ENCODE assay signal across 8 cellular contexts in genomic region chr1:2411801-2412394, GRCh38. TPM values are rescaled to one million over a fixed set of nuclear protein-coding genes. Genes with fewer than 3 reads are reported as not detected.
DNase-seq lines count a peak whose midpoint lies in the region; ATAC-seq and TF ChIP-seq lines count a peak whose summit lies in the region.

No MANE protein-coding gene starts in this region.

- H3K18ac ChIP-seq in trophoblast cell (ENCODE audit: low read length) = peak overlapping the region; percentile 85

- H3K9me3 ChIP-seq in SU-DHL-6 (ENCODE audit: insufficient read depth, low read length) (no peaks in the 10 kb centered on the region), esophagus squamous epithelium (no peaks in the 10 kb centered on the region), trophoblast cell (ENCODE audit: insufficient read depth, low read depth, low read length) (no peaks in the 10 kb centered on the region)

- peak overlapping the region; percentile 91 for H3K14ac ChIP-seq in trophoblast cell (ENCODE audit: low read length)

- peak overlapping the region; percentile 16 for H2BK12ac ChIP-seq in trophoblast cell (ENCODE audit: low read length)

- H3K9me2 ChIP-seq in SU-DHL-6 (replicated peaks; ENCODE audit: insufficient read depth, low read length) = no peaks in the 10 kb centered on the region

- peak overlapping the region; percentile 70 for H2BK120ac ChIP-seq in trophoblast cell (ENCODE audit: insufficient read depth, low read length, poor library complexity)

- H3K9ac ChIP-seq in SU-DHL-6 (ENCODE audit: low read length) (peak overlapping the region; percentile 79), trophoblast cell (ENCODE audit: low read length) (peak overlapping the region; percentile 89)

- DNase-seq in esophagus squamous epithelium (lab: John Stamatoyannopoulos, UW) (no peak), trophoblast cell (peak in 1 of 2 donors; percentile 14), germinal center (ENCODE audit: low spot score) (no peak), GM20000 (ENCODE audit: low spot score) (no peak)

- no peaks in the 10 kb centered on the region for H3K36me3 ChIP-seq in ACC112 (ENCODE audit: insufficient read depth, low read length)
- H3K36me3 ChIP-seq in SU-DHL-6 (ENCODE audit: low read length) = no peaks in the 10 kb centered on the region
- peaks cover 0 to 37% (median 6%) of the 10 kb centered on the region in 3 donors for H3K36me3 ChIP-seq in esophagus squamous epithelium
- peaks cover 23% of the 10 kb centered on the region in 2 experiments for H3K36me3 ChIP-seq in trophoblast cell (ENCODE audit: control insufficient read depth in 1 of 2, insufficient read depth in 2 of 2, low read length in 2 of 2)

- H4K20me1 ChIP-seq in SU-DHL-6 (ENCODE audit: low read depth, low read length) = no peaks in the 10 kb centered on the region

- H2AFZ ChIP-seq in ACC112 (ENCODE audit: low read length, unreplicated experiment) (peak overlapping the region; percentile 88), SU-DHL-6 (ENCODE audit: low read depth, low read length, severe bottlenecking) (peak overlapping the region; percentile 41), trophoblast cell (ENCODE audit: insufficient read depth, low read length, poor library complexity) (peak overlapping the region; percentile 91)

- H2AK5ac ChIP-seq in trophoblast cell (ENCODE audit: low read length) = peak overlapping the region; percentile 84

- peak overlapping the region; percentile 96 for H4K8ac ChIP-seq in trophoblast cell (ENCODE audit: low read depth, low read length)

- peaks cover 11% of the 10 kb centered on the region for H3K79me2 ChIP-seq in ACC112 (ENCODE audit: control insufficient read depth, insufficient read depth, low read length, unreplicated experiment)
- no peaks in the 10 kb centered on the region for H3K79me2 ChIP-seq in SU-DHL-6 (ENCODE audit: insufficient read depth, low read length)
- peaks cover 9% of the 10 kb centered on the region for H3K79me2 ChIP-seq in trophoblast cell (ENCODE audit: control insufficient read depth, insufficient read depth, low read length, poor library complexity)

- intact Hi-C loops in esophagus squamous epithelium (cut with DNase I) = loop anchor here (5.0 kb wide), 1 partner anchor 135 kb away; no protein-coding TSS in a partner anchor

- TF ChIP-seq CTCF in SU-DHL-6 (IDR thresholded peaks at IDR 0.05; ENCODE audit: insufficient read depth, low read length, poor library complexity, severe bottlenecking) (no peak), esophagus squamous epithelium (IDR thresholded peaks at IDR 0.05) (peak in 1 of 6 experiments; percentile 6), GM20000 (IDR thresholded peaks at IDR 0.05; ENCODE audit: extremely low read depth, missing control alignments) (no peak)

- peak overlapping the region; percentile 30 for H3K4ac ChIP-seq in trophoblast cell (ENCODE audit: low read depth, low read length)

- H4K91ac ChIP-seq in trophoblast cell (ENCODE audit: low read depth, low read length) = peak overlapping the region; percentile 92

- H3K4me2 ChIP-seq in SU-DHL-6 (ENCODE audit: low read depth, low read length, poor library complexity, severe bottlenecking) (peak overlapping the region; percentile 64), trophoblast cell (ENCODE audit: low read length) (peak overlapping the region; percentile 71)

- no peak for TF ChIP-seq POLR2A in esophagus squamous epithelium (IDR thresholded peaks at IDR 0.05)

- H3K4me1 ChIP-seq in ACC112 (ENCODE audit: control insufficient read depth, insufficient read depth, low read length, unreplicated experiment) (peaks cover 19% of the 10 kb centered on the region), esophagus squamous epithelium (peaks cover 33 to 53% (median 33%) of the 10 kb centered on the region in 3 donors), trophoblast cell (ENCODE audit: control insufficient read depth in 1 of 2, insufficient read depth in 2 of 2, low read length in 2 of 2) (peaks cover 14 to 20% of the 10 kb centered on the region in 2 experiments)

- no peaks in the 10 kb centered on the region for H3K27me3 ChIP-seq in ACC112 (ENCODE audit: insufficient read depth, low read length)
- H3K27me3 ChIP-seq in SU-DHL-6 (ENCODE audit: low read length) = no peaks in the 10 kb centered on the region
- peaks cover 0 to 15% (median 0%) of the 10 kb centered on the region in 4 donors for H3K27me3 ChIP-seq in esophagus squamous epithelium
- H3K27me3 ChIP-seq in trophoblast cell (ENCODE audit: insufficient read depth, low read length) = no peaks in the 10 kb centered on the region

- peak overlapping the region; percentile 89 for H4K12ac ChIP-seq in trophoblast cell (ENCODE audit: low read depth, low read length)

- no peak overlapping the region for H3K23ac ChIP-seq in trophoblast cell (ENCODE audit: low read length)

- peaks cover 12% of the 10 kb centered on the region for H3K79me1 ChIP-seq in trophoblast cell (ENCODE audit: low read length)

- no peaks in the 10 kb centered on the region for H3F3A ChIP-seq in SU-DHL-6 (ENCODE audit: insufficient read depth)

- H2BK5ac ChIP-seq in trophoblast cell (ENCODE audit: low read depth, low read length, poor library complexity) = peak overlapping the region; percentile 49

- peak overlapping the region; percentile 94 for H3K4me3 ChIP-seq in ACC112 (ENCODE audit: low read depth, low read length)
- peak overlapping the region; percentile 67 for H3K4me3 ChIP-seq in SU-DHL-6 (ENCODE audit: insufficient read depth, low read length, poor library complexity, severe bottlenecking)
- H3K4me3 ChIP-seq in esophagus squamous epithelium = peak overlapping the region; percentile 70 to 100 (median 97)
- peak overlapping the region; percentile 98 for H3K4me3 ChIP-seq in trophoblast cell (ENCODE audit: low read depth, low read length)

- ATAC-seq in GM18867 (IDR thresholded peaks at IDR 0.05; ENCODE audit: unreplicated experiment) (peak; percentile 25), HG03060 (IDR thresholded peaks at IDR 0.05; ENCODE audit: low read depth, unreplicated experiment) (peak; percentile 13)

- WGBS in esophagus squamous epithelium, 2 donors = 0% methylated on average over 1 of the region's 38 CpGs; no CpG with 5 or more reads in 1 of the 2 donors
- no CpG with 5 or more reads among the region's 38 CpGs for WGBS in trophoblast cell (ENCODE audit: extremely low coverage, insufficient coverage, insufficient read length)

- peak overlapping the region; percentile 48; the same call in 1 of the 2 replicates for H3K27ac ChIP-seq in ACC112 (ENCODE audit: low read depth, low read length)
- no peak overlapping the region for H3K27ac ChIP-seq in SU-DHL-6 (ENCODE audit: low read depth, low read length)
- peak overlapping the region; percentile 87 to 96 (median 94) for H3K27ac ChIP-seq in esophagus squamous epithelium
- peak overlapping the region; percentile 40 for H3K27ac ChIP-seq in trophoblast cell (ENCODE audit: low read depth, low read length)

RNA-seq across cellular contexts. Expression of gene PEX10, which starts 0.5 kb away (rescaled TPM):
- 10 to 100 TPM; 23.2 to 33.2 (median 27.2) TPM for total RNA-seq in esophagus squamous epithelium
- 9.4 and 9.5 TPM in 2 replicates for polyA plus RNA-seq in trophoblast cell (2013)

RNA-seq across cellular contexts. Expression of gene RER1, which starts 20.3 kb away (rescaled TPM):
- 100 to 1,000 TPM in 1 of 4 donors, 10 to 100 TPM in 3; 63.3 to 136 (median 75.7) TPM for total RNA-seq in esophagus squamous epithelium
- polyA plus RNA-seq in trophoblast cell (2013) = 186 and 190 TPM in 2 replicates

RNA-seq across cellular contexts. Expression of gene MORN1, which starts 20.5 kb away (rescaled TPM):
- 10 to 100 TPM in 1 of 4 donors, 1 to 10 TPM in 3; 6.7 to 10.8 (median 7.0) TPM for total RNA-seq in esophagus squamous epithelium
- polyA plus RNA-seq in trophoblast cell (2013) = 3.2 and 3.5 TPM in 2 replicates

Comparison
In these comparisons a context has a peak if more than half of its experiments do, and no peak if none do; other contexts are left out.
1. H2AFZ ChIP-seq: peak in every context shown above with its lines; median percentile 91 in trophoblast cell; 88 in ACC112; 41 in SU-DHL-6.